In the genomic region with DNA sequence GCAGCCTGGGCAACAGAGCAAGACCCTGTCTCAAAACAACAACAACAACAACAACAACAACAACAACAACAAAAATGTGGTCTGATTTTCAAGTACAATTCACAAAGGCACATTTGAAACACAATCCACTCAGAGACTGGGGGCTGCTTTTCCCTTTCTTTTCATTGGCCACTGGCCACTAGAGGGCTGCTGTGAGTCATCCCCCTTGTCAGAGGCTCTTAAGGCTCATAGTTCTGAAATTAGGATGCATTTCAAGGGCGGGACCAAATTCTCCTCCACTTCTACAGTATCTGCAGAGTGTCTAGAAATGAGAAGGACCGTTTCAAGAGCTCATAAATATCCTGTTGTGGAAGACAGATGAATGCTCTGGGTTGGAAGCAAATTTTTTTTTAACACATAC, we compare ENCODE assay signal across 8 cellular contexts.
DNase-seq lines count a peak whose midpoint lies in the region; ATAC-seq, FAIRE-seq and TF ChIP-seq lines count a peak whose summit lies in the region.

No MANE protein-coding gene starts in this region.

- POLR2A ChIA-PET in A673 (lab: Charles Lee; ENCODE audit: low non-redundant PET) = no interaction called here
- POLR2A ChIA-PET in GM12878 (lab: Charles Lee) = no interaction called here

- H3K4me3 ChIP-seq in A673 (ENCODE audit: low read depth, low read length, poor library complexity, severe bottlenecking) (no peak overlapping the region), GM12878 (no peak overlapping the region), parathyroid adenoma (ENCODE audit: low read depth, low read length) (no peak overlapping the region), adrenal gland (no peak overlapping the region)

- WGBS in GM12878 (ENCODE audit: insufficient coverage, insufficient replicate concordance, low lambda C conversion rate, missing lambda C conversion rate) = 3% methylated on average over 2 of the region's 2 CpGs
- WGBS in adrenal gland, 4 donors = 34 to 64% (median 45%) methylated on average over 2 of the region's 2 CpGs

- in situ Hi-C loops in GM12878 (cut with MboI) = no loop called here

- H3K27ac ChIP-seq in A673 (ENCODE audit: low read depth, low read length, poor library complexity, severe bottlenecking) (no peak overlapping the region), GM12878 (ENCODE audit: control insufficient read depth, insufficient read depth) (no peak overlapping the region), parathyroid adenoma (no peak overlapping the region), adrenal gland (no peak overlapping the region)

- H3K4me2 ChIP-seq in GM12878 (ENCODE audit: control insufficient read depth, insufficient read depth) (no peak overlapping the region), parathyroid adenoma (ENCODE audit: low read length) (no peak overlapping the region)

- intact Hi-C loops in A673 (cut with micrococcal nuclease; ENCODE audit: unreplicated experiment) (loop anchor here (10.0 kb wide), 1 partner anchor 1048 kb away; no protein-coding TSS in a partner anchor), GM12878 (cut with micrococcal nuclease; ENCODE audit: unreplicated experiment) (loop anchor here (5.0 kb wide), 1 partner anchor 966 kb away; no protein-coding TSS in a partner anchor), adrenal gland (cut with DNase I) (no loop called here)

- H2AFZ ChIP-seq in GM12878 (ENCODE audit: control insufficient read depth, low read depth, low read length) (no peak overlapping the region), parathyroid adenoma (no peak overlapping the region)

- no peak for FAIRE-seq in GM12878 (lab: Jason Lieb, UNC)

- peak; percentile 81 for TF ChIP-seq CTCF in A673 (conservative IDR thresholded peaks at IDR 0.05; ENCODE audit: low read depth, low read length)
- peak; percentile 41 to 71 (median 64) for TF ChIP-seq CTCF in GM12878 (IDR thresholded peaks at IDR 0.05 in 2 of 3, conservative IDR thresholded peaks at IDR 0.05 in 1 of 3; ENCODE audit: control insufficient read depth in 2 of 3, extremely low read depth in 1 of 3, insufficient read depth in 1 of 3, low read depth in 3 of 3, low read length in 3 of 3)
- TF ChIP-seq CTCF in parathyroid adenoma (IDR thresholded peaks at IDR 0.05) = peak; percentile 39
- peak in 1 of 6 experiments; percentile 8 for TF ChIP-seq CTCF in adrenal gland (IDR thresholded peaks at IDR 0.05)

- no peaks in the 10 kb centered on the region for H3K79me2 ChIP-seq in GM12878 (ENCODE audit: control insufficient read depth, insufficient read depth, low read length)
- H3K79me2 ChIP-seq in parathyroid adenoma = no peaks in the 10 kb centered on the region

- RAD21 ChIA-PET in GM12878 (lab: Charles Lee; ENCODE audit: unreplicated experiment) = no interaction called here

- peak; percentile 55 for TF ChIP-seq RAD21 in GM12878 (IDR thresholded peaks at IDR 0.05; ENCODE audit: insufficient read depth, low read depth, low read length)

- CTCF ChIA-PET in A673 (lab: Charles Lee) (interaction anchor here (0.8 kb wide), 1 partner anchor 42 kb away, joined by 3 read pairs; no protein-coding TSS in a partner anchor), GM12878 (lab: Yijun Ruan, JAX) (interaction anchor here (0.9 to 1.9 kb wide), 8 partner anchors 11 to 964 kb away, joined by 3 to 6 read pairs (median 4); no protein-coding TSS in a partner anchor)

- ATAC-seq in GM18498 (IDR thresholded peaks at IDR 0.05; ENCODE audit: unreplicated experiment) (peak; percentile 80), GM12878 (peak; percentile 85)

- DNase-seq in A673 (ENCODE audit: low spot score) (peak; percentile 62), HuH-7 (ENCODE audit: low spot score) (peak; percentile 0), GM12878 (ENCODE audit: low read depth, low spot score) (no peak), adrenal gland (no peak), dermis blood vessel endothelial cell (no peak), NCI-H1048 (lab: John Stamatoyannopoulos, UW) (no peak)

- BruUV-seq in A673 (replicated peaks; lab: Mats Ljungman, UMichigan) = no TSS peak
- BruUV-seq in GM12878 (replicated peaks; lab: Mats Ljungman, UMichigan) = no TSS peak

- H4K20me1 ChIP-seq in GM12878 (ENCODE audit: control insufficient read depth, insufficient read depth) = no peaks in the 10 kb centered on the region

- TF ChIP-seq POLR2A in GM12878 (IDR thresholded peaks at IDR 0.05; ENCODE audit: low read depth, low read length) = no peak
- TF ChIP-seq POLR2A in adrenal gland (IDR thresholded peaks at IDR 0.05) = no peak

- H3K36me3 ChIP-seq in A673 (ENCODE audit: insufficient read depth, low read length, poor library complexity, severe bottlenecking) = no peaks in the 10 kb centered on the region
- no peaks in the 10 kb centered on the region for H3K36me3 ChIP-seq in GM12878 (ENCODE audit: control insufficient read depth in 2 of 2, insufficient read depth in 2 of 2, low read length in 1 of 2)
- no peaks in the 10 kb centered on the region for H3K36me3 ChIP-seq in parathyroid adenoma (ENCODE audit: control insufficient read depth, insufficient read depth, low read length)
- no peaks in the 10 kb centered on the region for H3K36me3 ChIP-seq in adrenal gland (replicated peaks in 1 of 2)

- H3K27me3 ChIP-seq in A673 (replicated peaks; ENCODE audit: insufficient read depth, low read depth, low read length, poor library complexity) (peaks cover 29% of the 10 kb centered on the region), GM12878 (replicated peaks in 1 of 2; ENCODE audit: control insufficient read depth in 2 of 2, insufficient read depth in 2 of 2, low read length in 1 of 2) (no peaks in the 10 kb centered on the region), parathyroid adenoma (ENCODE audit: control insufficient read depth, insufficient read depth, low read length) (no peaks in the 10 kb centered on the region), adrenal gland (no peaks in the 10 kb centered on the region)

- no peak overlapping the region for H3K9ac ChIP-seq in GM12878 (ENCODE audit: control insufficient read depth, insufficient read depth, low read length)
- H3K9ac ChIP-seq in parathyroid adenoma = no peak overlapping the region

- H3K4me1 ChIP-seq in A673 (ENCODE audit: insufficient read depth, low read length, poor library complexity, severe bottlenecking) (no peaks in the 10 kb centered on the region), GM12878 (ENCODE audit: control insufficient read depth, insufficient read depth, low read length) (no peaks in the 10 kb centered on the region), parathyroid adenoma (no peaks in the 10 kb centered on the region), adrenal gland (replicated peaks in 1 of 2) (no peaks in the 10 kb centered on the region)

- no peak for TF ChIP-seq EP300 in GM12878 (IDR thresholded peaks at IDR 0.05; ENCODE audit: borderline replicate concordance in 1 of 2, control insufficient read depth in 1 of 2, low read depth in 2 of 2, low read length in 2 of 2)

- SMC1A ChIA-PET in GM12878 (lab: Charles Lee; ENCODE audit: uncharacterized antibody, unreplicated experiment) = interaction anchor here (1.1 kb wide), 1 partner anchor 60 kb away, joined by 3 read pairs; no protein-coding TSS in a partner anchor

- H3K9me3 ChIP-seq in A673 (ENCODE audit: low read depth, low read length, poor library complexity, severe bottlenecking) (no peaks in the 10 kb centered on the region), GM12878 (replicated peaks; ENCODE audit: control insufficient read depth, insufficient read depth, low read length) (no peaks in the 10 kb centered on the region), parathyroid adenoma (ENCODE audit: control insufficient read depth, low read length) (no peaks in the 10 kb centered on the region), adrenal gland (replicated peaks in 1 of 3) (no peaks in the 10 kb centered on the region)

TF ChIP-seq in GM12878, 131 proteins besides CTCF, POLR2A, EP300 and RAD21:
- no peak for TF ChIP-seq TBL1XR1 (IDR thresholded peaks at IDR 0.05; ENCODE audit: low read depth, low read length)
- peak; percentile 38; the same call in 1 of the 2 replicates for TF ChIP-seq SMC3 (IDR thresholded peaks at IDR 0.05; ENCODE audit: borderline replicate concordance, low read length)
TF ChIP-seq in GM12878: peak in this region for 1.

Comparison
In these comparisons a context has a peak if more than half of its experiments do, and no peak if none do; other contexts are left out.
1. DNase-seq: peak in A673 (single experiment) and HuH-7 (single experiment); none in GM12878 (single experiment), adrenal gland (0 of 7), dermis blood vessel endothelial cell (single experiment) and NCI-H1048 (single experiment).
2. intact Hi-C loops: an anchor here in A673 (10.0 kb wide) and GM12878 (5.0 kb wide); none called in adrenal gland.